Comparison of ENCODE assay signal across 21 cellular contexts in genomic region chr5:180523629-180524466, GRCh38. TPM values are rescaled to one million over a fixed set of nuclear protein-coding genes. Genes with fewer than 3 reads are reported as not detected.
DNase-seq lines count a peak whose midpoint lies in the region; ATAC-seq and TF ChIP-seq lines count a peak whose summit lies in the region.
"Had no signal": no experiment of that assay in that cellular context is flagged by ENCODE, and none has a peak within 500 bp of the region (broad histone marks: within the 10 kb centered on the region; RNA-seq: fewer than 3 reads in every experiment).

No MANE protein-coding gene starts in this region.

- peaks cover 71% of the 10 kb centered on the region for H3K4me1 Mint-ChIP-seq in CD4-positive, alpha-beta T cell (ENCODE audit: low read depth)
- H3K4me1 Mint-ChIP-seq in endodermal cell: peaks cover 50% of the 10 kb centered on the region
- peaks cover 33 to 71% (median 69%) of the 10 kb centered on the region in 4 donors for H3K4me1 Mint-ChIP-seq in naive thymus-derived CD8-positive, alpha-beta T cell

- H3K4me1 ChIP-seq in endodermal cell (ENCODE audit: control insufficient read depth, insufficient read depth, low read length): peaks cover 4% of the 10 kb centered on the region

- H3K9ac ChIP-seq in SK-N-MC (ENCODE audit: insufficient read length) (no peak overlapping the region), endodermal cell (ENCODE audit: extremely low read depth, low read length, poor library complexity, severe bottlenecking) (no peak overlapping the region)

- WGBS in endodermal cell (ENCODE audit: insufficient coverage in 1 of 2, insufficient read length in 1 of 2), 2 experiments: 80 to 81% methylated on average over 3 to 4 of the region's 4 CpGs

- no peak overlapping the region for H3K4me3 Mint-ChIP-seq in CD4-positive, alpha-beta T cell
- no peak overlapping the region for H3K4me3 Mint-ChIP-seq in endodermal cell
- peak overlapping the region in 7 of 10 donors; percentile 5 to 42 (median 11) for H3K4me3 Mint-ChIP-seq in naive thymus-derived CD8-positive, alpha-beta T cell
- H3K4me3 Mint-ChIP-seq: activated CD8-positive, alpha-beta T cell treated with anti-CD3 and anti-CD28 coated beads for 36 hours had no signal

- H3K36me3 Mint-ChIP-seq in CD4-positive, alpha-beta T cell (ENCODE audit: low read depth): peaks cover 15% of the 10 kb centered on the region
- peaks cover 24% of the 10 kb centered on the region for H3K36me3 Mint-ChIP-seq in endodermal cell (ENCODE audit: low read depth)
- H3K36me3 Mint-ChIP-seq in naive thymus-derived CD8-positive, alpha-beta T cell: peaks cover 0 to 21% (median 0%) of the 10 kb centered on the region in 3 donors

- intact Hi-C loops in CD4-positive, alpha-beta T cell (cut with DNase I, micrococcal nuclease): loop anchor here in 1 of 2 experiments (10.0 kb wide), 1 partner anchor 141 kb away; no protein-coding TSS in a partner anchor
- intact Hi-C loops in sciatic nerve (cut with DNase I): no loop called here

- POLR2A ChIA-PET in CD4-positive, alpha-beta T cell (lab: Charles Lee): no interaction called here
- POLR2A ChIA-PET in naive thymus-derived CD8-positive, alpha-beta T cell (lab: Charles Lee): interaction anchor here (1.8 kb wide), 2 partner anchors 29 to 67 kb away, joined by 6 to 8 read pairs; partner anchors contain the start of genes CNOT6 and SCGB3A1

- H3K27me3 Mint-ChIP-seq in CD4-positive, alpha-beta T cell: no peaks in the 10 kb centered on the region
- no peaks in the 10 kb centered on the region for H3K27me3 Mint-ChIP-seq in endodermal cell (ENCODE audit: insufficient read depth)
- H3K27me3 Mint-ChIP-seq in naive thymus-derived CD8-positive, alpha-beta T cell: no peaks in the 10 kb centered on the region
- H3K27me3 Mint-ChIP-seq: activated CD8-positive, alpha-beta T cell treated with anti-CD3 and anti-CD28 coated beads for 36 hours had no signal

- H3K9me3 Mint-ChIP-seq in CD4-positive, alpha-beta T cell: no peaks in the 10 kb centered on the region
- H3K9me3 Mint-ChIP-seq in endodermal cell: no peaks in the 10 kb centered on the region
- no peaks in the 10 kb centered on the region for H3K9me3 Mint-ChIP-seq in naive thymus-derived CD8-positive, alpha-beta T cell
- H3K9me3 Mint-ChIP-seq: activated CD8-positive, alpha-beta T cell treated with anti-CD3 and anti-CD28 coated beads for 36 hours; activated T-helper 2 cell treated with anti-CD3 and anti-CD28 coated beads, Interferon-gamma antibody, Interleukin-2, Interleukin-4, amounts not matched to agents 10 μg/mL and 5 μg/mL and 100 μg/mL, durations not matched to agents 14 hours and 24 hours and 36 hours had no signal

- H3K27me3 ChIP-seq in CD4-positive, alpha-beta T cell (ENCODE audit: control insufficient read depth, insufficient read depth, low read length): no peaks in the 10 kb centered on the region
- H3K27me3 ChIP-seq in endodermal cell (ENCODE audit: control insufficient read depth, insufficient read depth, low read length, poor library complexity, severe bottlenecking): no peaks in the 10 kb centered on the region
- H3K27me3 ChIP-seq: body of pancreas, sigmoid colon, testis had no signal

- no peak for DNase-seq in CD4-positive, alpha-beta T cell
- DNase-seq in SK-N-MC (ENCODE audit: low read depth, low spot score): peak; percentile 3
- DNase-seq in endodermal cell: no peak
- DNase-seq in naive thymus-derived CD8-positive, alpha-beta T cell: no peak
- DNase-seq in sciatic nerve (ENCODE audit: low spot score): no peak
- DNase-seq in RKO (ENCODE audit: low spot score): no peak
- no peak for DNase-seq in retina
- DNase-seq in NCI-H1694 treated with DMSO at 0.1 percent for 48 hours (lab: John Stamatoyannopoulos, UW): no peak
- DNase-seq: activated CD8-positive, alpha-beta T cell treated with anti-CD3 and anti-CD28 coated beads for 36 hours; body of pancreas; GOT3; Karpas-422; left ventricle myocardium inferior; NCI-H1417 treated with DMSO at 0.1 percent for 48 hours; NCI-H82; sigmoid colon; stimulated activated CD4-positive, alpha-beta T cell treated with anti-CD3 and anti-CD28 coated beads, Interleukin-4, amount 100 ng/mL, for 1 hour; stimulated activated CD8-positive, alpha-beta memory T cell treated with anti-CD3 and anti-CD28 coated beads, Interleukin-4, amount 100 ng/mL, for 48 hours; testis had no signal

- ATAC-seq in CD4-positive, alpha-beta T cell (ENCODE audit: poor library complexity): no peak
- ATAC-seq in naive thymus-derived CD8-positive, alpha-beta T cell: no peak
- ATAC-seq in sciatic nerve: no peak
- ATAC-seq: activated CD8-positive, alpha-beta T cell treated with anti-CD3 and anti-CD28 coated beads for 36 hours; body of pancreas; Panc1 had no signal

- no peak overlapping the region for H3K27ac ChIP-seq in CD4-positive, alpha-beta T cell (ENCODE audit: low read depth, low read length)
- H3K27ac ChIP-seq in SK-N-MC (peak overlapping the region; percentile 43; the same call in 1 of the 2 replicates), endodermal cell (ENCODE audit: low read depth, low read length) (no peak overlapping the region)
- H3K27ac ChIP-seq: body of pancreas, left ventricle myocardium inferior, sigmoid colon, testis had no signal

- H3K4me3 ChIP-seq in SK-N-MC (no peak overlapping the region), endodermal cell (ENCODE audit: low read length) (no peak overlapping the region)
- H3K4me3 ChIP-seq: body of pancreas, left ventricle myocardium inferior, sigmoid colon, testis had no signal

- CTCF ChIA-PET in CD4-positive, alpha-beta T cell (lab: Charles Lee): no interaction called here

- no peaks in the 10 kb centered on the region for H3K9me3 ChIP-seq in CD4-positive, alpha-beta T cell (ENCODE audit: control insufficient read depth, low read length)
- no peaks in the 10 kb centered on the region for H3K9me3 ChIP-seq in SK-N-MC (ENCODE audit: low read depth, low read length)
- peaks cover 12% of the 10 kb centered on the region for H3K9me3 ChIP-seq in endodermal cell (ENCODE audit: control insufficient read depth, low read length)
- H3K9me3 ChIP-seq: body of pancreas, left ventricle myocardium inferior, sigmoid colon, testis had no signal

- peak overlapping the region; percentile 25 for H3K27ac Mint-ChIP-seq in CD4-positive, alpha-beta T cell
- peak overlapping the region; percentile 44 for H3K27ac Mint-ChIP-seq in endodermal cell
- peak overlapping the region in 9 of 10 donors; percentile 13 to 70 (median 42) for H3K27ac Mint-ChIP-seq in naive thymus-derived CD8-positive, alpha-beta T cell
- H3K27ac Mint-ChIP-seq: activated CD8-positive, alpha-beta T cell treated with anti-CD3 and anti-CD28 coated beads for 36 hours; activated T-helper 2 cell treated with anti-CD3 and anti-CD28 coated beads, Interferon-gamma antibody, Interleukin-2, Interleukin-4, amounts not matched to agents 10 μg/mL and 5 μg/mL and 100 μg/mL, durations not matched to agents 14 hours and 24 hours and 36 hours had no signal

- peaks cover 32% of the 10 kb centered on the region for H3K36me3 ChIP-seq in SK-N-MC (ENCODE audit: insufficient read depth, low read length)
- peaks cover 14% of the 10 kb centered on the region for H3K36me3 ChIP-seq in endodermal cell (ENCODE audit: control insufficient read depth, insufficient read depth, low read length)
- H3K36me3 ChIP-seq: left ventricle myocardium inferior, sigmoid colon had no signal

- no peak for TF ChIP-seq CTCF in CD4-positive, alpha-beta T cell (IDR thresholded peaks at IDR 0.05)
- TF ChIP-seq CTCF in endodermal cell (conservative IDR thresholded peaks at IDR 0.05): no peak

RNA-seq across cellular contexts. Expression of gene CNOT6, which starts 29.7 kb away (rescaled TPM):
- total RNA-seq in CD4-positive, alpha-beta T cell: 10 to 100 TPM; 12.5 to 13.8 TPM
- 10 to 100 TPM; 40.4 to 42.9 TPM for total RNA-seq in endodermal cell
- 43.1 TPM for polyA plus RNA-seq in endodermal cell (2013, experiment 1 of 2)
- 44.9 TPM for polyA plus RNA-seq in endodermal cell (2013, experiment 2 of 2)
- total RNA-seq in naive thymus-derived CD8-positive, alpha-beta T cell: 10 to 100 TPM; 49.4 to 50.7 TPM
- 10 to 100 TPM in 2 of 3 donors, 1 to 10 TPM in 1; 6.0 to 11.1 (median 10.3) TPM for polyA plus RNA-seq in naive thymus-derived CD8-positive, alpha-beta T cell
- 31.9 TPM for total RNA-seq in sciatic nerve

Comparison
In these comparisons a context has a peak if more than half of its experiments do, and no peak if none do; other contexts are left out.
1. H3K4me3 Mint-ChIP-seq: peak in naive thymus-derived CD8-positive, alpha-beta T cell (7 of 10); none in CD4-positive, alpha-beta T cell (single experiment) and endodermal cell (single experiment).
2. Peak in every context shown above with its lines, with median percentiles within 50 percentile points of each other: H3K27ac Mint-ChIP-seq.